In genomic region chr1:72282690-72283203, GRCh38 we compare ENCODE assay signal across 8 cellular contexts. TPM values are rescaled to one million over a fixed set of nuclear protein-coding genes. Genes with fewer than 3 reads are reported as not detected.
A peak's percentile ranks its signal among the peaks of the same experiment; 100 is the strongest.
DNase-seq lines count a peak whose midpoint lies in the region; ATAC-seq, FAIRE-seq and TF ChIP-seq lines count a peak whose summit lies in the region.

No MANE protein-coding gene starts in this region.

- peak in 1 of 2 donors; percentile 72 for TF ChIP-seq POLR2A in thyroid gland (IDR thresholded peaks at IDR 0.05)

- peak; percentile 99 for DNase-seq in DMS53 (lab: John Stamatoyannopoulos, UW)
- DNase-seq in HuH-7 (ENCODE audit: low spot score): peak; percentile 55
- peak; percentile 88 for DNase-seq in OCI-M1 (lab: John Stamatoyannopoulos, UW)
- DNase-seq in activated naive CD4-positive, alpha-beta T cell treated with anti-CD3 and anti-CD28 coated beads, Interleukin-2, amount 10 ng/mL, durations not matched to agents 7 days and 5 days: peak; percentile 60
- peak; percentile 34 to 46 for DNase-seq in frontal cortex (ENCODE audit: low spot score in 2 of 2)
- DNase-seq in thyroid gland: peak; percentile 89 to 90

- peak overlapping the region; percentile 76 for H3K4me2 ChIP-seq in neural cell (ENCODE audit: low read length)

- no peaks in the 10 kb centered on the region for H3K9me2 ChIP-seq in neural cell (ENCODE audit: insufficient read depth, low read length)

- no peak for FAIRE-seq in frontal cortex (lab: Jason Lieb, UNC)

- H2AFZ ChIP-seq in neural cell (ENCODE audit: low read depth, low read length): peak overlapping the region; percentile 95

- H3K36me3 ChIP-seq in neural cell (ENCODE audit: insufficient read depth, low read length): no peaks in the 10 kb centered on the region
- no peaks in the 10 kb centered on the region for H3K36me3 ChIP-seq in thyroid gland

- H3K4me1 Mint-ChIP-seq in activated naive CD4-positive, alpha-beta T cell treated with anti-CD3 and anti-CD28 coated beads, Interleukin-2, amount 10 ng/mL, durations not matched to agents 7 days and 5 days: peaks cover 16% of the 10 kb centered on the region

- CTCF ChIA-PET in activated naive CD4-positive, alpha-beta T cell treated with anti-CD3 and anti-CD28 coated beads, Interleukin-2, amount 10 ng/mL, durations not matched to agents 7 days and 5 days (lab: Charles Lee): no interaction called here

- peak overlapping the region; percentile 83 for H3K9ac ChIP-seq in neural cell (ENCODE audit: low read length)

- peaks cover 13% of the 10 kb centered on the region for H3K79me2 ChIP-seq in neural cell (replicated peaks; ENCODE audit: insufficient read depth, low read length)

- TF ChIP-seq CTCF in neural cell (IDR thresholded peaks at IDR 0.05; ENCODE audit: poor library complexity, severe bottlenecking) (peak; percentile 51), thyroid gland (IDR thresholded peaks at IDR 0.05) (peak in 1 of 6 experiments; percentile 16)

- H3F3A ChIP-seq in neural cell (ENCODE audit: insufficient read depth, low read length, poor library complexity, severe bottlenecking): peaks cover 5% of the 10 kb centered on the region

- intact Hi-C loops in thyroid gland (cut with DNase I): no loop called here

- H3K27me3 Mint-ChIP-seq in activated naive CD4-positive, alpha-beta T cell treated with anti-CD3 and anti-CD28 coated beads, Interleukin-2, amount 10 ng/mL, durations not matched to agents 7 days and 5 days: peaks cover 4% of the 10 kb centered on the region

- H3K27ac Mint-ChIP-seq in activated naive CD4-positive, alpha-beta T cell treated with anti-CD3 and anti-CD28 coated beads, Interleukin-2, amount 10 ng/mL, durations not matched to agents 7 days and 5 days: no peak overlapping the region

- no peaks in the 10 kb centered on the region for H3K9me3 Mint-ChIP-seq in activated naive CD4-positive, alpha-beta T cell treated with anti-CD3 and anti-CD28 coated beads, Interleukin-2, amount 10 ng/mL, durations not matched to agents 7 days and 5 days

- H3K9me3 ChIP-seq in neural cell (ENCODE audit: low read length) (no peaks in the 10 kb centered on the region), thyroid gland (no peaks in the 10 kb centered on the region)

- no peaks in the 10 kb centered on the region for H4K20me1 ChIP-seq in neural cell (ENCODE audit: insufficient read depth)

- H3K4me1 ChIP-seq in thyroid gland: peaks cover 0 to 6% of the 10 kb centered on the region in 2 donors

- peak; percentile 55 for TF ChIP-seq RAD21 in neural cell (conservative IDR thresholded peaks at IDR 0.05)

- no peak overlapping the region for H3K4me3 Mint-ChIP-seq in activated naive CD4-positive, alpha-beta T cell treated with anti-CD3 and anti-CD28 coated beads, Interleukin-2, amount 10 ng/mL, durations not matched to agents 7 days and 5 days

- H3K27ac ChIP-seq in neural cell (ENCODE audit: low read length) (peak overlapping the region; percentile 91), thyroid gland (peak overlapping the region; percentile 84 to 94 (median 88))

- WGBS in thyroid gland, 2 donors: 0 to 1% methylated on average over 30 to 41 of the region's 41 CpGs

- peak overlapping the region; percentile 77 for H3K4me3 ChIP-seq in neural cell (ENCODE audit: low read length)
- peak overlapping the region in 2 of 3 donors; percentile 49 to 64 for H3K4me3 ChIP-seq in thyroid gland (replicated peaks in 1 of 3)

- peak; percentile 29 for TF ChIP-seq EP300 in neural cell (conservative IDR thresholded peaks at IDR 0.05; ENCODE audit: poor library complexity, severe bottlenecking)

- no peaks in the 10 kb centered on the region for H3K27me3 ChIP-seq in neural cell (ENCODE audit: insufficient read depth, low read depth, low read length)
- H3K27me3 ChIP-seq in thyroid gland: no peaks in the 10 kb centered on the region

- H3K36me3 Mint-ChIP-seq in activated naive CD4-positive, alpha-beta T cell treated with anti-CD3 and anti-CD28 coated beads, Interleukin-2, amount 10 ng/mL, durations not matched to agents 7 days and 5 days: no peaks in the 10 kb centered on the region

- ATAC-seq in GM21619 (IDR thresholded peaks at IDR 0.05; ENCODE audit: unreplicated experiment): peak; percentile 76

TF ChIP-seq in neural cell, 6 proteins besides CTCF, POLR2A, EP300 and RAD21:
- no peak for TF ChIP-seq MXI1 (conservative IDR thresholded peaks at IDR 0.05; ENCODE audit: poor library complexity, severe bottlenecking)
- TF ChIP-seq POLR2AphosphoS5 (IDR thresholded peaks at IDR 0.05): peak; percentile 58
TF ChIP-seq in neural cell: peak in this region for 1.

RNA-seq across cellular contexts. Expression of gene NEGR1, which starts 0.4 kb away (rescaled TPM):
- total RNA-seq in frontal cortex (78.7 TPM), thyroid gland (10 to 100 TPM in 2 of 4 donors, 1 to 10 TPM in 2; 4.1 to 12.4 (median 10.2) TPM)
- polyA plus RNA-seq in neural cell: 40.6 and 47.4 TPM in 2 replicates
- polyA minus RNA-seq in neural cell: 87.9 and 96.8 TPM in 2 replicates

Comparison
In these comparisons a context has a peak if more than half of its experiments do, and no peak if none do; other contexts are left out.
1. Peak in every context shown above with its lines: DNase-seq, ATAC-seq, H3K4me3 ChIP-seq and H3K27ac ChIP-seq.
2. DNase-seq: peak in every context shown above with its lines; median percentile 99 in DMS53; 90 in thyroid gland; 88 in OCI-M1; 60 in activated naive CD4-positive, alpha-beta T cell treated with anti-CD3 and anti-CD28 coated beads, Interleukin-2, amount 10 ng/mL, durations not matched to agents 7 days and 5 days; 55 in HuH-7; 40 in frontal cortex.